Comparison of ENCODE assay signal across 18 cellular contexts in genomic region chr3:118080886-118081285, GRCh38.
"Had no signal": no experiment of that assay in that cellular context is flagged by ENCODE, and none has a peak within 500 bp of the region (broad histone marks: within the 10 kb centered on the region; RNA-seq: fewer than 3 reads in every experiment).

No MANE protein-coding gene starts in this region.

- H3K27me3 Mint-ChIP-seq: activated naive CD4-positive, alpha-beta T cell treated with anti-CD3 and anti-CD28 coated beads, Interleukin-2, amount 10 ng/mL, durations not matched to agents 7 days and 5 days; brain; central memory CD8-positive, alpha-beta T cell; dendritic cell treated with granulocyte-macrophage colony-stimulating factor and Interleukin-4, amounts not matched to agents 40 ng/mL and 50 ng/mL, for 4 days; effector memory CD8-positive, alpha-beta T cell; naive thymus-derived CD4-positive, alpha-beta T cell; type B pancreatic cell had no signal

- H3K36me3 Mint-ChIP-seq: activated naive CD4-positive, alpha-beta T cell treated with anti-CD3 and anti-CD28 coated beads, Interleukin-2, amount 10 ng/mL, durations not matched to agents 7 days and 5 days; brain; naive thymus-derived CD4-positive, alpha-beta T cell; type B pancreatic cell had no signal

- H3K27me3 ChIP-seq: right lobe of liver, suprapubic skin had no signal

- H3K27ac Mint-ChIP-seq: activated naive CD4-positive, alpha-beta T cell treated with anti-CD3 and anti-CD28 coated beads, Interleukin-2, amount 10 ng/mL, durations not matched to agents 7 days and 5 days; activated T-helper 2 cell treated with anti-CD3 and anti-CD28 coated beads, Interferon-gamma antibody, Interleukin-2, Interleukin-4, amounts not matched to agents 10 μg/mL and 5 μg/mL and 100 μg/mL, durations not matched to agents 14 hours and 24 hours and 36 hours; brain; dendritic cell treated with granulocyte-macrophage colony-stimulating factor and Interleukin-4, amounts not matched to agents 40 ng/mL and 50 ng/mL, for 4 days; effector memory CD8-positive, alpha-beta T cell; naive thymus-derived CD4-positive, alpha-beta T cell; type B pancreatic cell had no signal

- DNase-seq: activated CD4-positive, alpha-beta T cell treated with anti-CD3 and anti-CD28 coated beads, Interleukin-2, amount 50 U/mL, for 1 hour; activated naive CD4-positive, alpha-beta T cell treated with anti-CD3 and anti-CD28 coated beads, Interleukin-2, amount 10 ng/mL, durations not matched to agents 7 days and 5 days; effector memory CD8-positive, alpha-beta T cell; kidney glomerular epithelial cell; lower lobe of right lung; naive thymus-derived CD4-positive, alpha-beta T cell; nucleus accumbens; psoas muscle; right lobe of liver; stimulated activated CD4-positive, alpha-beta T cell treated with anti-CD3 and anti-CD28 coated beads, Interleukin-12 subunit alpha, Interleukin-12 subunit beta, amount 100 ng/mL, for 4 hours; stimulated activated naive CD8-positive, alpha-beta T cell treated with anti-CD3 and anti-CD28 coated beads, Interleukin-15, Interleukin-2, amounts not matched to agents 100 U/mL and 50 U/mL, for 24 hours had no signal

- ATAC-seq: effector memory CD8-positive, alpha-beta T cell; lower lobe of right lung; naive thymus-derived CD4-positive, alpha-beta T cell; psoas muscle; right lobe of liver; stimulated activated naive CD8-positive, alpha-beta T cell treated with anti-CD3 and anti-CD28 coated beads, Interleukin-15, Interleukin-2, amounts not matched to agents 100 U/mL and 50 U/mL, for 24 hours had no signal

- H3K27ac ChIP-seq: epithelial cell of prostate, lower lobe of right lung, psoas muscle, right lobe of liver, suprapubic skin had no signal

- H3K4me1 Mint-ChIP-seq: activated naive CD4-positive, alpha-beta T cell treated with anti-CD3 and anti-CD28 coated beads, Interleukin-2, amount 10 ng/mL, durations not matched to agents 7 days and 5 days; central memory CD8-positive, alpha-beta T cell; naive thymus-derived CD4-positive, alpha-beta T cell had no signal

- H3K36me3 ChIP-seq: lower lobe of right lung, right lobe of liver, suprapubic skin had no signal

- H3K4me3 ChIP-seq: lower lobe of right lung, psoas muscle, right lobe of liver, suprapubic skin had no signal

- H3K9me3 ChIP-seq: lower lobe of right lung, psoas muscle, right lobe of liver, suprapubic skin had no signal

- H3K9me3 Mint-ChIP-seq: type B pancreatic cell had no signal

- H3K4me3 Mint-ChIP-seq: activated naive CD4-positive, alpha-beta T cell treated with anti-CD3 and anti-CD28 coated beads, Interleukin-2, amount 10 ng/mL, durations not matched to agents 7 days and 5 days; brain; central memory CD8-positive, alpha-beta T cell; dendritic cell treated with granulocyte-macrophage colony-stimulating factor and Interleukin-4, amounts not matched to agents 40 ng/mL and 50 ng/mL, for 4 days; effector memory CD8-positive, alpha-beta T cell; naive thymus-derived CD4-positive, alpha-beta T cell; type B pancreatic cell had no signal

- H3K4me1 ChIP-seq: lower lobe of right lung, psoas muscle, right lobe of liver, suprapubic skin had no signal
